ENCODE assay signal across 9 cellular contexts in genomic region chr11:1628506-1629325, GRCh38. TPM values are rescaled to one million over a fixed set of nuclear protein-coding genes. Genes with fewer than 3 reads are reported as not detected.
A peak's percentile ranks its signal among the peaks of the same experiment; 100 is the strongest.
DNase-seq lines count a peak whose midpoint lies in the region; ATAC-seq and TF ChIP-seq lines count a peak whose summit lies in the region.
"Had no signal": no experiment of that assay in that cellular context is flagged by ENCODE, and none has a peak within 500 bp of the region (broad histone marks: within the 10 kb centered on the region; RNA-seq: fewer than 3 reads in every experiment).

No MANE protein-coding gene starts in this region.

- intact Hi-C loops in OCI-LY7 (cut with micrococcal nuclease; ENCODE audit: unreplicated experiment), result loop anchor here (2.0 kb wide), 1 partner anchor 34 kb away; no protein-coding TSS in a partner anchor
- intact Hi-C loops in tibial artery (cut with DNase I; ENCODE audit: low total_unique reads), result loop anchor here (10.0 kb wide), 1 partner anchor 84 kb away; no protein-coding TSS in a partner anchor
- intact Hi-C loops in vagina (cut with DNase I), result no loop called here

- DNase-seq in NCI-H345 (lab: John Stamatoyannopoulos, UW), result peak; percentile 19
- DNase-seq in NCI-H345 treated with DMSO at 0.1 percent for 48 hours (lab: John Stamatoyannopoulos, UW; ENCODE audit: unreplicated experiment), result no peak
- peak; percentile 43 for DNase-seq in OCI-LY7 (ENCODE audit: low spot score)
- peak; percentile 69 to 71 for DNase-seq in activated T-cell treated with anti-CD3 and anti-CD28 coated beads, Interleukin-2, amount 50 U/mL, for 72 hours
- peak; percentile 13 for DNase-seq in fibroblast of peridontal ligament (ENCODE audit: extremely low read depth)
- peak in 38 of 56 donors; percentile 3 to 72 (median 26) for DNase-seq in nucleus accumbens (lab: John Stamatoyannopoulos, UW)
- no peak for DNase-seq in tibial artery
- no peak for DNase-seq in vagina (ENCODE audit: extremely low spot score in 2 of 2)

- H4K20me1 ChIP-seq in OCI-LY7 (ENCODE audit: insufficient read depth, low read length), result no peaks in the 10 kb centered on the region

- H3K36me3 ChIP-seq in OCI-LY7 (ENCODE audit: insufficient read depth, low read length) (no peaks in the 10 kb centered on the region), tibial artery (no peaks in the 10 kb centered on the region), vagina (no peaks in the 10 kb centered on the region)

- H3K4me1 ChIP-seq in OCI-LY7 (ENCODE audit: insufficient read depth, low read length, poor library complexity, severe bottlenecking) (no peaks in the 10 kb centered on the region), tibial artery (no peaks in the 10 kb centered on the region), vagina (no peaks in the 10 kb centered on the region)

- peaks cover 0 to 61% of the 10 kb centered on the region in 2 donors for H3K27me3 ChIP-seq in tibial artery
- no peaks in the 10 kb centered on the region for H3K27me3 ChIP-seq in vagina

- no peak overlapping the region for H3K4me3 Mint-ChIP-seq in activated T-cell treated with anti-CD3 and anti-CD28 coated beads, Interleukin-2, amount 50 U/mL, for 72 hours

- ATAC-seq in activated T-cell treated with anti-CD3 and anti-CD28 coated beads, Interleukin-2, amount 50 U/mL, for 72 hours (replicated peaks in 1 of 2), result peak; percentile 84 to 89

- TF ChIP-seq CTCF in OCI-LY7 (conservative IDR thresholded peaks at IDR 0.05; ENCODE audit: low read length) (peak; percentile 87), tibial artery (IDR thresholded peaks at IDR 0.05) (peak; percentile 63 to 86), vagina (IDR thresholded peaks at IDR 0.05) (peak in 1 of 3 experiments; percentile 46)

- H3K4me3 ChIP-seq in OCI-LY7 (ENCODE audit: low read depth, low read length, poor library complexity, severe bottlenecking), result no peak overlapping the region
- H3K4me3 ChIP-seq in tibial artery, result no peak overlapping the region
- H3K4me3 ChIP-seq in vagina, result no peak overlapping the region

- no peak overlapping the region for H3K27ac Mint-ChIP-seq in activated T-cell treated with anti-CD3 and anti-CD28 coated beads, Interleukin-2, amount 50 U/mL, for 72 hours

- H3K27me3 Mint-ChIP-seq in activated T-cell treated with anti-CD3 and anti-CD28 coated beads, Interleukin-2, amount 50 U/mL, for 72 hours (ENCODE audit: low read depth), result peaks cover 8% of the 10 kb centered on the region

- POLR2A ChIA-PET in OCI-LY7 (lab: Charles Lee), result no interaction called here

- peaks cover 5% of the 10 kb centered on the region for H3K4me1 Mint-ChIP-seq in activated T-cell treated with anti-CD3 and anti-CD28 coated beads, Interleukin-2, amount 50 U/mL, for 72 hours (ENCODE audit: low read depth)

- H2AFZ ChIP-seq in OCI-LY7 (ENCODE audit: low read length), result no peak overlapping the region

- CTCF ChIA-PET in OCI-LY7 (lab: Charles Lee; ENCODE audit: unreplicated experiment), result no interaction called here

- no peak for TF ChIP-seq POLR2A in vagina (IDR thresholded peaks at IDR 0.05)

- no peak overlapping the region for H3K4me2 ChIP-seq in OCI-LY7 (ENCODE audit: low read length)

- H3K36me3 Mint-ChIP-seq in activated T-cell treated with anti-CD3 and anti-CD28 coated beads, Interleukin-2, amount 50 U/mL, for 72 hours (ENCODE audit: insufficient read depth in 2 of 2), result no peaks in the 10 kb centered on the region

- H3K79me2 ChIP-seq in OCI-LY7 (ENCODE audit: insufficient read depth, low read depth, low read length), result no peaks in the 10 kb centered on the region

- H3K9me3 ChIP-seq in OCI-LY7 (ENCODE audit: low read length) (no peaks in the 10 kb centered on the region), tibial artery (no peaks in the 10 kb centered on the region), vagina (no peaks in the 10 kb centered on the region)

- no peak overlapping the region for H3K27ac ChIP-seq in OCI-LY7 (ENCODE audit: low read depth, low read length, poor library complexity, severe bottlenecking)
- no peak overlapping the region for H3K27ac ChIP-seq in tibial artery
- no peak overlapping the region for H3K27ac ChIP-seq in vagina
- H3K27ac ChIP-seq: epithelial cell of prostate had no signal

- no peaks in the 10 kb centered on the region for H3K9me3 Mint-ChIP-seq in activated T-cell treated with anti-CD3 and anti-CD28 coated beads, Interleukin-2, amount 50 U/mL, for 72 hours

- no TSS peak for BruUV-seq in OCI-LY7 (replicated peaks; lab: Mats Ljungman, UMichigan)

- H3K9me2 ChIP-seq in OCI-LY7 (ENCODE audit: insufficient read depth, low read length), result no peaks in the 10 kb centered on the region

RNA-seq across cellular contexts. Expression of gene KRTAP5-5, which starts 0.9 kb away (rescaled TPM):
- not detected in 2 replicates for total RNA-seq in OCI-LY7 (2014; rRNA removed; shearing (Covaris generic))
- total RNA-seq in OCI-LY7 (2022) (not detected in 2 replicates), vagina (not detected)
- not detected for total RNA-seq in activated T-cell treated with anti-CD3 and anti-CD28 coated beads, Interleukin-2, amount 50 U/mL, for 72 hours

RNA-seq across cellular contexts. Expression of gene KRTAP5-4, which starts 6.8 kb away (rescaled TPM):
- not detected in 2 replicates for total RNA-seq in OCI-LY7 (2014; rRNA removed; shearing (Covaris generic))
- total RNA-seq in OCI-LY7 (2022) (not detected in 2 replicates), vagina (not detected)
- not detected for total RNA-seq in activated T-cell treated with anti-CD3 and anti-CD28 coated beads, Interleukin-2, amount 50 U/mL, for 72 hours

RNA-seq across cellular contexts. Expression of gene KRTAP5-3, which starts 20.5 kb away (rescaled TPM):
- not detected in 2 replicates for total RNA-seq in OCI-LY7 (2014; rRNA removed; shearing (Covaris generic))
- total RNA-seq in OCI-LY7 (2022) (not detected in 2 replicates), vagina (not detected)
- not detected for total RNA-seq in activated T-cell treated with anti-CD3 and anti-CD28 coated beads, Interleukin-2, amount 50 U/mL, for 72 hours

RNA-seq across cellular contexts. Expression of gene KRTAP5-2, which starts 30.6 kb away (rescaled TPM):
- total RNA-seq in OCI-LY7 (2014; rRNA removed; shearing (Covaris generic)), result not detected in 2 replicates
- total RNA-seq in OCI-LY7 (2022) (not detected in 2 replicates), vagina (not detected)
- not detected for total RNA-seq in activated T-cell treated with anti-CD3 and anti-CD28 coated beads, Interleukin-2, amount 50 U/mL, for 72 hours

RNA-seq across cellular contexts. Expression of gene KRTAP5-1, which starts 43.6 kb away (rescaled TPM):
- total RNA-seq in OCI-LY7 (2014; rRNA removed; shearing (Covaris generic)), result not detected in 2 replicates
- not detected in 2 replicates for total RNA-seq in OCI-LY7 (2022)
- total RNA-seq in activated T-cell treated with anti-CD3 and anti-CD28 coated beads, Interleukin-2, amount 50 U/mL, for 72 hours, result not detected
- total RNA-seq in vagina, result not detected

Comparison
In these comparisons a context has a peak if more than half of its experiments do, and no peak if none do; other contexts are left out.
1. DNase-seq: peak in NCI-H345 (single experiment), OCI-LY7 (single experiment), activated T-cell treated with anti-CD3 and anti-CD28 coated beads, Interleukin-2, amount 50 U/mL, for 72 hours (2 of 2), fibroblast of peridontal ligament (single experiment) and nucleus accumbens (38 of 56); none in NCI-H345 treated with DMSO at 0.1 percent for 48 hours (single experiment), tibial artery (0 of 2) and vagina (0 of 2).